In the genomic region with DNA sequence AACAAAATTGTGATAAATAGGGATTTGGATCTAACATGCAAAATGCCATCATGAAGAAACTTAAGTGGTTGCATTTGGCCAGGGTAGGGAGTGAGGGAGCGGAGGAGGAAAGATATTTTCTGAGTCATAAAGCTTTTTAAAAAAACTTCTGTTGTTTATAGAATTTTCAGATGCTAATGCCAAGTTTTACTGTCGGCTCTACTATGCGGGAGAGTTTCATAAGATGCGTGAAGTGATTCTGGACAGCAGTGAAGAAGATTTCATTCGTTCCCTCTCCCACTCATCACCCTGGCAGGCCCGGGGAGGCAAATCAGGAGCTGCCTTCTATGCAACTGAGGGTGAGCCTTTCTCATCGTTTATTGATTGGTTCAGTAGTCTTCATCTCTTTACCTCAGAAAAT, we compare ENCODE assay signal across 33 cellular contexts. TPM values are rescaled to one million over a fixed set of nuclear protein-coding genes. Genes with fewer than 3 reads are reported as not detected.
DNase-seq lines count a peak whose midpoint lies in the region; ATAC-seq and TF ChIP-seq lines count a peak whose summit lies in the region.
"Had no signal": no experiment of that assay in that cellular context is flagged by ENCODE, and none has a peak within 500 bp of the region (broad histone marks: within the 10 kb centered on the region; RNA-seq: fewer than 3 reads in every experiment).

No MANE protein-coding gene starts in this region.

- WGBS in IMR-90 (ENCODE audit: extremely low coverage in 2 of 2, insufficient read length in 1 of 2), 2 experiments = no CpG with 5 or more reads among the region's 7 CpGs
- 86% methylated on average over 7 of the region's 7 CpGs for WGBS in suprapubic skin

- no peak overlapping the region for H3K27ac ChIP-seq in AG04450 (ENCODE audit: low read depth, low read length)
- H3K27ac ChIP-seq in IMR-90 (ENCODE audit: insufficient read depth, low read length) = peak overlapping the region; percentile 1; the same call in 1 of the 2 replicates
- H3K27ac ChIP-seq in neutrophil = peak overlapping the region; percentile 46
- H3K27ac ChIP-seq in suprapubic skin = no peak overlapping the region
- H3K27ac ChIP-seq: upper lobe of left lung had no signal

- H2BK15ac ChIP-seq in IMR-90 (ENCODE audit: low read depth, low read length) = no peak overlapping the region

- H4K91ac ChIP-seq in IMR-90 (ENCODE audit: insufficient read depth, low read depth, low read length) = no peak overlapping the region

- H3K4ac ChIP-seq in IMR-90 (ENCODE audit: low read depth, low read length) = no peak overlapping the region

- no peak overlapping the region for H3K27ac Mint-ChIP-seq in activated naive CD8-positive, alpha-beta T cell treated with anti-CD3 and anti-CD28 coated beads, Interleukin-2, amount 50 U/mL, for 24 hours
- H3K27ac Mint-ChIP-seq: activated CD4-positive, alpha-beta memory T cell treated with anti-CD3 and anti-CD28 coated beads for 36 hours; activated naive CD4-positive, alpha-beta T cell treated with anti-CD3 and anti-CD28 coated beads for 36 hours; activated T-helper 1 cell treated with anti-CD3 and anti-CD28 coated beads, Interleukin-12 subunit alpha, Interleukin-12 subunit beta, Interleukin-2, Interleukin-4 antibody, amounts not matched to agents 30 ng/mL and 10 ng/mL and 1 ng/mL, durations not matched to agents 14 hours and 24 hours and 36 hours; mesothelial cell of epicardium; T-helper 17 cell had no signal

- dilution Hi-C loops in IMR-90 (cut with HindIII; ENCODE audit: low sequenced_read_pairs, unreplicated experiment) = no loop called here

- H3K18ac ChIP-seq in IMR-90 (ENCODE audit: low read depth, low read length) = no peak overlapping the region

- no peak overlapping the region for H2BK20ac ChIP-seq in IMR-90 (ENCODE audit: low read depth, low read length)

- no peak overlapping the region for H3K23ac ChIP-seq in IMR-90 (ENCODE audit: low read depth, low read length)

- TF ChIP-seq POLR2A in IMR-90 (IDR thresholded peaks at IDR 0.05; ENCODE audit: low read depth, low read length) = no peak
- no peak for TF ChIP-seq POLR2A in suprapubic skin (IDR thresholded peaks at IDR 0.05)

- no peaks in the 10 kb centered on the region for H4K20me1 ChIP-seq in IMR-90 (ENCODE audit: insufficient read depth, low read length)

- H3K56ac ChIP-seq in IMR-90 (ENCODE audit: extremely low read depth, insufficient read depth, low read length) = no peak overlapping the region

- TF ChIP-seq RAD21 in IMR-90 (IDR thresholded peaks at IDR 0.05; ENCODE audit: low read length) = no peak

- H2BK120ac ChIP-seq in IMR-90 (ENCODE audit: low read depth, low read length) = no peak overlapping the region

- DNase-seq in AG04450 (ENCODE audit: low read depth, low spot score) (peak; percentile 53), IMR-90 (peak; percentile 89), fibroblast of mammary gland (ENCODE audit: low read depth) (peak; percentile 59), suprapubic skin (ENCODE audit: low spot score in 2 of 2) (no peak)
- DNase-seq in activated naive CD8-positive, alpha-beta T cell treated with anti-CD3 and anti-CD28 coated beads, Interleukin-2, amount 50 U/mL, for 24 hours = no peak
- DNase-seq: activated CD4-positive, alpha-beta memory T cell treated with anti-CD3 and anti-CD28 coated beads for 36 hours; activated naive CD4-positive, alpha-beta T cell treated with anti-CD3 and anti-CD28 coated beads for 36 hours; amniotic stem cell; CD4-positive, alpha-beta memory T cell; effector CD4-positive, alpha-beta T cell; KBM-7; kidney glomerular epithelial cell; MM.1S; naive thymus-derived CD4-positive, alpha-beta T cell; NCI-H1105 treated with DMSO at 0.1 percent for 48 hours; NCI-H1930; NCI-H2227 treated with DMSO at 0.1 percent for 48 hours; NCI-H526; nucleus accumbens; stimulated activated CD4-positive, alpha-beta T cell treated with anti-CD3 and anti-CD28 coated beads, Interleukin-15, amount 100 ng/mL, for 24 hours; stimulated activated CD4-positive, alpha-beta T cell treated with anti-CD3 and anti-CD28 coated beads, Interleukin-4, amount 100 ng/mL, for 4 hours; T-helper 17 cell; upper lobe of left lung had no signal

- no peaks in the 10 kb centered on the region for H3K4me1 ChIP-seq in IMR-90 (ENCODE audit: control insufficient read depth, insufficient read depth, low read length)
- peaks cover 23 to 35% of the 10 kb centered on the region in 2 experiments for H3K4me1 ChIP-seq in neutrophil (ENCODE audit: control insufficient read depth in 1 of 2, insufficient read depth in 1 of 2, low read depth in 1 of 2, low read length in 1 of 2)
- no peaks in the 10 kb centered on the region for H3K4me1 ChIP-seq in suprapubic skin
- H3K4me1 ChIP-seq: upper lobe of left lung had no signal

- H2AFZ ChIP-seq in IMR-90 (replicated peaks; ENCODE audit: low read length, poor library complexity) = no peak overlapping the region

- H3K27me3 Mint-ChIP-seq in activated naive CD8-positive, alpha-beta T cell treated with anti-CD3 and anti-CD28 coated beads, Interleukin-2, amount 50 U/mL, for 24 hours = no peaks in the 10 kb centered on the region
- H3K27me3 Mint-ChIP-seq: activated CD4-positive, alpha-beta memory T cell treated with anti-CD3 and anti-CD28 coated beads for 36 hours; CD4-positive, alpha-beta memory T cell; naive thymus-derived CD4-positive, alpha-beta T cell; T-helper 17 cell had no signal

- no peaks in the 10 kb centered on the region for H3K4me1 Mint-ChIP-seq in activated naive CD8-positive, alpha-beta T cell treated with anti-CD3 and anti-CD28 coated beads, Interleukin-2, amount 50 U/mL, for 24 hours
- H3K4me1 Mint-ChIP-seq: CD4-positive, alpha-beta memory T cell; mesothelial cell of epicardium; naive thymus-derived CD4-positive, alpha-beta T cell; T-helper 17 cell had no signal

- POLR2A ChIA-PET in AG04450 (lab: Yijun Ruan, JAX) = interaction anchor here (0.9 kb wide), 1 partner anchor 11 kb away, joined by 4 read pairs; no protein-coding TSS in a partner anchor
- POLR2A ChIA-PET in IMR-90 (lab: Charles Lee; ENCODE audit: unreplicated experiment) = interaction anchor here (1.0 kb wide), 1 partner anchor 23 kb away, joined by 3 read pairs; no protein-coding TSS in a partner anchor

- H3K4me2 ChIP-seq in IMR-90 (ENCODE audit: low read depth, low read length) = no peak overlapping the region; the same call in 1 of the 2 replicates

- in situ Hi-C loops in IMR-90 (cut with MboI; ENCODE audit: low sequenced_read_pairs) = no loop called here

- CTCF ChIA-PET in AG04450 (lab: Charles Lee) (no interaction called here), IMR-90 (lab: Yijun Ruan, JAX) (no interaction called here)

- H2AK5ac ChIP-seq in IMR-90 (ENCODE audit: low read depth, low read length) = no peak overlapping the region

- no peak overlapping the region for H2BK5ac ChIP-seq in IMR-90 (ENCODE audit: low read depth, low read length, poor library complexity, severe bottlenecking)

- intact Hi-C loops in IMR-90 (cut with micrococcal nuclease) = loop anchor here (10.0 kb wide), 1 partner anchor 176 kb away; no protein-coding TSS in a partner anchor

- BruUV-seq in IMR-90 (replicated peaks; lab: Mats Ljungman, UMichigan) = no TSS peak

- no peak overlapping the region for H3K14ac ChIP-seq in IMR-90 (replicated peaks; ENCODE audit: low read depth, low read length)

- H3K4me3 Mint-ChIP-seq in activated naive CD8-positive, alpha-beta T cell treated with anti-CD3 and anti-CD28 coated beads, Interleukin-2, amount 50 U/mL, for 24 hours = no peak overlapping the region
- H3K4me3 Mint-ChIP-seq: activated CD4-positive, alpha-beta memory T cell treated with anti-CD3 and anti-CD28 coated beads for 36 hours; activated naive CD4-positive, alpha-beta T cell treated with anti-CD3 and anti-CD28 coated beads for 36 hours; activated T-helper 1 cell treated with anti-CD3 and anti-CD28 coated beads, Interleukin-12 subunit alpha, Interleukin-12 subunit beta, Interleukin-2, Interleukin-4 antibody, amounts not matched to agents 30 ng/mL and 10 ng/mL and 1 ng/mL, durations not matched to agents 14 hours and 24 hours and 36 hours; CD4-positive, alpha-beta memory T cell; mesothelial cell of epicardium; naive thymus-derived CD4-positive, alpha-beta T cell; T-helper 17 cell had no signal

- H2AK9ac ChIP-seq in IMR-90 (replicated peaks; ENCODE audit: low read depth, low read length, poor library complexity) = no peak overlapping the region

- TF ChIP-seq EP300 in suprapubic skin (IDR thresholded peaks at IDR 0.05) = no peak

- peak; percentile 91 for ATAC-seq in IMR-90 (ENCODE audit: low read depth)
- no peak for ATAC-seq in activated naive CD8-positive, alpha-beta T cell treated with anti-CD3 and anti-CD28 coated beads, Interleukin-2, amount 50 U/mL, for 24 hours
- no peak for ATAC-seq in activated CD4-positive, CD25-positive, alpha-beta regulatory T cell treated with anti-CD3 and anti-CD28 coated beads, Interleukin-2, amount 50 U/mL, for 24 hours
- ATAC-seq in HG03097 (IDR thresholded peaks at IDR 0.05; ENCODE audit: low FRiP score, unreplicated experiment) = no peak
- ATAC-seq: naive thymus-derived CD4-positive, alpha-beta T cell; Right ventricle myocardium inferior; SK-N-SH treated with all-trans-retinoic acid at 6 μM for 48 hours; T-helper 17 cell had no signal

- H4K5ac ChIP-seq in IMR-90 (ENCODE audit: low read depth, low read length) = no peak overlapping the region

- no peak overlapping the region for H4K8ac ChIP-seq in IMR-90 (ENCODE audit: low read depth in 2 of 2, low read length in 2 of 2)

- TF ChIP-seq CTCF in AG04450 (IDR thresholded peaks at IDR 0.05; ENCODE audit: low read depth, low read length) (no peak), IMR-90 (conservative IDR thresholded peaks at IDR 0.05; ENCODE audit: low read depth, low read length) (no peak), fibroblast of mammary gland (conservative IDR thresholded peaks at IDR 0.05; ENCODE audit: control insufficient read depth, insufficient read depth, low read depth, low read length) (no peak), neutrophil (IDR thresholded peaks at IDR 0.05) (no peak), suprapubic skin (IDR thresholded peaks at IDR 0.05) (no peak)

- H3K4me3 ChIP-seq in AG04450 (ENCODE audit: low read depth, low read length) = no peak overlapping the region
- H3K4me3 ChIP-seq in IMR-90 (ENCODE audit: insufficient read depth, low read depth, low read length) = no peak overlapping the region
- H3K4me3 ChIP-seq in fibroblast of mammary gland (ENCODE audit: control insufficient read depth, low read depth, low read length) = no peak overlapping the region
- H3K4me3 ChIP-seq in neutrophil (ENCODE audit: low read depth in 1 of 2, low read length in 1 of 2) = no peak overlapping the region
- no peak overlapping the region for H3K4me3 ChIP-seq in suprapubic skin
- H3K4me3 ChIP-seq: upper lobe of left lung had no signal

- no peaks in the 10 kb centered on the region; a peak in 2 of 4 replicates for H3K79me1 ChIP-seq in IMR-90 (ENCODE audit: low read depth in 1 of 2, low read length in 2 of 2)

- H3K9ac ChIP-seq in IMR-90 (ENCODE audit: low read depth, low read length) = no peak overlapping the region

- peaks cover 48% of the 10 kb centered on the region for H3K36me3 Mint-ChIP-seq in activated naive CD8-positive, alpha-beta T cell treated with anti-CD3 and anti-CD28 coated beads, Interleukin-2, amount 50 U/mL, for 24 hours (ENCODE audit: low read depth)

- H3K9me3 ChIP-seq in AG04450 (ENCODE audit: control insufficient read depth, insufficient read depth, low read length) (no peaks in the 10 kb centered on the region), IMR-90 (ENCODE audit: control insufficient read depth, insufficient read depth, low read length) (no peaks in the 10 kb centered on the region), neutrophil (no peaks in the 10 kb centered on the region), suprapubic skin (no peaks in the 10 kb centered on the region)
- H3K9me3 ChIP-seq: upper lobe of left lung had no signal

- H3K36me3 ChIP-seq in IMR-90 (ENCODE audit: control insufficient read depth, insufficient read depth, low read length) (peaks cover 30% of the 10 kb centered on the region), neutrophil (peaks cover 94% of the 10 kb centered on the region), suprapubic skin (peaks cover 95% of the 10 kb centered on the region)

- H3K27me3 ChIP-seq in AG04450 (ENCODE audit: control insufficient read depth, insufficient read depth, low read length) = no peaks in the 10 kb centered on the region
- no peaks in the 10 kb centered on the region for H3K27me3 ChIP-seq in IMR-90 (ENCODE audit: control insufficient read depth, insufficient read depth, low read length)
- no peaks in the 10 kb centered on the region for H3K27me3 ChIP-seq in neutrophil
- no peaks in the 10 kb centered on the region for H3K27me3 ChIP-seq in suprapubic skin
- H3K27me3 ChIP-seq: upper lobe of left lung had no signal

- H3K9me3 Mint-ChIP-seq in activated naive CD8-positive, alpha-beta T cell treated with anti-CD3 and anti-CD28 coated beads, Interleukin-2, amount 50 U/mL, for 24 hours = no peaks in the 10 kb centered on the region
- H3K9me3 Mint-ChIP-seq: activated CD4-positive, alpha-beta memory T cell treated with anti-CD3 and anti-CD28 coated beads for 36 hours; activated naive CD4-positive, alpha-beta T cell treated with anti-CD3 and anti-CD28 coated beads for 36 hours; activated T-helper 1 cell treated with anti-CD3 and anti-CD28 coated beads, Interleukin-12 subunit alpha, Interleukin-12 subunit beta, Interleukin-2, Interleukin-4 antibody, amounts not matched to agents 30 ng/mL and 10 ng/mL and 1 ng/mL, durations not matched to agents 14 hours and 24 hours and 36 hours; CD4-positive, alpha-beta memory T cell; mesothelial cell of epicardium; naive thymus-derived CD4-positive, alpha-beta T cell had no signal

- H3K9me1 ChIP-seq in IMR-90 (ENCODE audit: insufficient read depth, low read length) = no peaks in the 10 kb centered on the region

RNA-seq across cellular contexts. Expression of a gene that starts 56.0 kb away (rescaled TPM):
- polyA plus RNA-seq in AG04450 (2011; rRNA removed) (not detected in 2 replicates), IMR-90 (2012; rRNA removed) (not detected in 2 replicates)
- polyA minus RNA-seq in AG04450 (2011; rRNA and poly(A)+ RNA removed) = not detected in 2 replicates
- total RNA-seq in IMR-90 (2012; rRNA removed) (under 0.01 TPM in 1 of 2 replicates, not detected in the other), suprapubic skin (under 1 TPM in 1 of 4 donors, not detected in 3; 0.56 TPM)
- not detected in 2 replicates for polyA plus RNA-seq in IMR-90 (2012; cell fraction: cytosol; rRNA removed)
- not detected in 2 replicates for polyA plus RNA-seq in IMR-90 (2012; cell fraction: nucleus; rRNA removed; ENCODE audit: low replicate concordance)
- total RNA-seq: A172; activated naive CD4-positive, alpha-beta T cell treated with anti-CD3 and anti-CD28 coated beads for 36 hours; Daoy; H4; mesothelial cell of epicardium; Right ventricle myocardium inferior had no signal
- polyA plus RNA-seq: CD4-positive, alpha-beta memory T cell; naive thymus-derived CD4-positive, alpha-beta T cell had no signal

Comparison
In these comparisons a context has a peak if more than half of its experiments do, and no peak if none do; other contexts are left out.
1. DNase-seq: peak in AG04450 (single experiment), IMR-90 (single experiment) and fibroblast of mammary gland (single experiment); none in suprapubic skin (0 of 2) and activated naive CD8-positive, alpha-beta T cell treated with anti-CD3 and anti-CD28 coated beads, Interleukin-2, amount 50 U/mL, for 24 hours (single experiment).
2. H3K27ac ChIP-seq: peak in IMR-90 (single experiment) and neutrophil (single experiment); none in AG04450 (single experiment) and suprapubic skin (single experiment).